In genomic region chr22:40671796-40672360, GRCh38 we compare ENCODE assay signal across 6 cellular contexts. TPM values are rescaled to one million over a fixed set of nuclear protein-coding genes. Genes with fewer than 3 reads are reported as not detected.
"Had no signal": no experiment of that assay in that cellular context is flagged by ENCODE, and none has a peak within 500 bp of the region (broad histone marks: within the 10 kb centered on the region; RNA-seq: fewer than 3 reads in every experiment).

No MANE protein-coding gene starts in this region.

- H2AFZ ChIP-seq: GM23338 had no signal

- H3K4me2 ChIP-seq: GM23338 had no signal

- H3K9me3 Mint-ChIP-seq: GM23338, IgD-negative memory B cell had no signal

- H3K36me3 Mint-ChIP-seq: IgD-negative memory B cell had no signal

- H3K27ac ChIP-seq: HL-60 had no signal

- H3K27ac Mint-ChIP-seq: GM23338, IgD-negative memory B cell had no signal

- H3K27me3 Mint-ChIP-seq: IgD-negative memory B cell had no signal

- ATAC-seq: HepG2 had no signal

- DNase-seq: H9, HCEC 1CT had no signal

- H3K4me3 Mint-ChIP-seq: GM23338, H9, IgD-negative memory B cell had no signal

- H3K4me3 ChIP-seq: GM23338 had no signal

RNA-seq across cellular contexts. Expression of gene MCHR1, which starts 7.4 kb away (rescaled TPM):
- polyA plus RNA-seq: IgD-negative memory B cell had no signal
